In genomic region chr12:88970742-88971141, GRCh38 we compare ENCODE assay signal across 26 cellular contexts.
"Had no signal": no experiment of that assay in that cellular context is flagged by ENCODE, and none has a peak within 500 bp of the region (broad histone marks: within the 10 kb centered on the region; RNA-seq: fewer than 3 reads in every experiment).

No MANE protein-coding gene starts in this region.

- DNase-seq: activated CD4-positive, alpha-beta memory T cell treated with anti-CD3 and anti-CD28 coated beads for 36 hours; activated CD4-positive, alpha-beta T cell treated with anti-CD3 and anti-CD28 coated beads for 36 hours; activated CD4-positive, alpha-beta T cell treated with anti-CD3 and anti-CD28 coated beads, Interleukin-2, amount 10 ng/mL, durations not matched to agents 24 days and 14 days; activated CD4-positive, CD25-positive, alpha-beta regulatory T cell; activated CD4-positive, CD25-positive, alpha-beta regulatory T cell treated with anti-CD3 and anti-CD28 coated beads, Interleukin-2, amount 50 U/mL, for 72 hours; activated CD8-positive, alpha-beta memory T cell treated with anti-CD3 and anti-CD28 coated beads, Interleukin-2, amount 10 ng/mL, durations not matched to agents 7 days and 5 days; activated CD8-positive, alpha-beta memory T cell treated with anti-CD3 and anti-CD28 coated beads, Interleukin-2, amount 50 U/mL, for 4 hours; activated CD8-positive, alpha-beta T cell treated with anti-CD3 and anti-CD28 coated beads, Interleukin-2, amount 10 ng/mL, durations not matched to agents 7 days and 5 days; activated gamma-delta T cell; activated naive CD4-positive, alpha-beta T cell; activated naive CD4-positive, alpha-beta T cell treated with anti-CD3 and anti-CD28 coated beads, Interleukin-2, amount 10 ng/mL, durations not matched to agents 7 days and 5 days; activated naive CD8-positive, alpha-beta T cell treated with anti-CD3 and anti-CD28 coated beads, Interleukin-2, amount 10 ng/mL, durations not matched to agents 7 days and 5 days; activated T-cell treated with anti-CD3 and anti-CD28 coated beads, Interleukin-2, amount 50 U/mL, for 1 hour; activated T-cell treated with anti-CD3 and anti-CD28 coated beads, Interleukin-2, amount 50 U/mL, for 48 hours; amniotic stem cell; anterior cingulate cortex; brain microvascular endothelial cell; dorsolateral prefrontal cortex; effector memory CD4-positive, alpha-beta T cell; endodermal cell; foreskin fibroblast; head of caudate nucleus; T-helper 2 cell had no signal

- H3K36me3 ChIP-seq: brain microvascular endothelial cell had no signal

- H3K4me3 ChIP-seq: coronary artery, dorsolateral prefrontal cortex had no signal

- H3K27ac ChIP-seq: brain microvascular endothelial cell, coronary artery, dorsolateral prefrontal cortex had no signal

- ATAC-seq: activated CD4-positive, alpha-beta T cell treated with anti-CD3 and anti-CD28 coated beads for 36 hours; activated CD8-positive, alpha-beta memory T cell treated with anti-CD3 and anti-CD28 coated beads, Interleukin-2, amount 10 ng/mL, durations not matched to agents 7 days and 5 days; activated CD8-positive, alpha-beta T cell treated with anti-CD3 and anti-CD28 coated beads, Interleukin-2, amount 10 ng/mL, durations not matched to agents 7 days and 5 days; activated naive CD4-positive, alpha-beta T cell treated with anti-CD3 and anti-CD28 coated beads, Interleukin-2, amount 50 U/mL, for 72 hours; esophagus mucosa had no signal

- H3K27me3 ChIP-seq: brain microvascular endothelial cell, dorsolateral prefrontal cortex had no signal
